ENCODE assay signal across 12 cellular contexts in genomic region chr12:89948266-89949175, GRCh38.
DNase-seq lines count a peak whose midpoint lies in the region; ATAC-seq, FAIRE-seq and TF ChIP-seq lines count a peak whose summit lies in the region.
"Had no signal": no experiment of that assay in that cellular context is flagged by ENCODE, and none has a peak within 500 bp of the region (broad histone marks: within the 10 kb centered on the region; RNA-seq: fewer than 3 reads in every experiment).

No MANE protein-coding gene starts in this region.

- H3K36me3 ChIP-seq in HEK293 (ENCODE audit: control insufficient read depth in 2 of 2, insufficient read depth in 1 of 2, low read length in 2 of 2) (no peaks in the 10 kb centered on the region), keratinocyte (ENCODE audit: control insufficient read depth in 2 of 2, extremely low read depth in 1 of 2, insufficient read depth in 2 of 2, low read length in 2 of 2) (no peaks in the 10 kb centered on the region)

- no peak for FAIRE-seq in keratinocyte (lab: Jason Lieb, UNC)

- H3K27me3 Mint-ChIP-seq in activated naive CD8-positive, alpha-beta T cell: no peaks in the 10 kb centered on the region
- H3K27me3 Mint-ChIP-seq in stimulated activated memory B cell treated with anti-CD40 and anti-IgM and Interleukin-4, amounts not matched to agents 10 μg/mL and 1 μg/mL and 100 μg/mL, for 72 hours: no peaks in the 10 kb centered on the region

- peak overlapping the region; percentile 70 for H3K4me2 ChIP-seq in keratinocyte (ENCODE audit: control insufficient read depth, extremely low read depth, insufficient read depth, low read depth, low read length)

- POLR2A ChIA-PET in HEK293 (lab: Yijun Ruan, JAX): interaction anchor here (0.7 to 1.2 kb wide), 3 partner anchors 13 to 239 kb away, joined by 3 to 4 read pairs (median 3); partner anchors contain the start of gene ATP2B1

- H3K79me2 ChIP-seq in keratinocyte (ENCODE audit: control insufficient read depth, insufficient read depth, low read length): no peaks in the 10 kb centered on the region

- no peaks in the 10 kb centered on the region for H3K9me1 ChIP-seq in keratinocyte (ENCODE audit: control insufficient read depth, extremely low read depth, insufficient read depth, low read length)

- no peak overlapping the region for H2AFZ ChIP-seq in keratinocyte (ENCODE audit: control insufficient read depth, low read length)

- H3K4me1 Mint-ChIP-seq in activated naive CD8-positive, alpha-beta T cell (ENCODE audit: low read depth): peaks cover 60% of the 10 kb centered on the region
- H3K4me1 Mint-ChIP-seq in stimulated activated memory B cell treated with anti-CD40 and anti-IgM and Interleukin-4, amounts not matched to agents 10 μg/mL and 1 μg/mL and 100 μg/mL, for 72 hours: peaks cover 69% of the 10 kb centered on the region

- H3K9me3 Mint-ChIP-seq in activated naive CD8-positive, alpha-beta T cell (ENCODE audit: low read depth): peaks cover 4% of the 10 kb centered on the region
- H3K9me3 Mint-ChIP-seq in stimulated activated memory B cell treated with anti-CD40 and anti-IgM and Interleukin-4, amounts not matched to agents 10 μg/mL and 1 μg/mL and 100 μg/mL, for 72 hours: no peaks in the 10 kb centered on the region

- H3K36me3 Mint-ChIP-seq in activated naive CD8-positive, alpha-beta T cell: no peaks in the 10 kb centered on the region
- H3K36me3 Mint-ChIP-seq in stimulated activated memory B cell treated with anti-CD40 and anti-IgM and Interleukin-4, amounts not matched to agents 10 μg/mL and 1 μg/mL and 100 μg/mL, for 72 hours: peaks cover 17% of the 10 kb centered on the region

- H3K4me1 ChIP-seq in HEK293 (ENCODE audit: control insufficient read depth, insufficient read depth, low read length): peaks cover 36% of the 10 kb centered on the region
- H3K4me1 ChIP-seq in keratinocyte (ENCODE audit: control insufficient read depth, extremely low read depth, insufficient read depth, low read length): peaks cover 43% of the 10 kb centered on the region

- H3K4me3 ChIP-seq in HEK293 (ENCODE audit: low read depth, low read length): no peak overlapping the region
- no peak overlapping the region for H3K4me3 ChIP-seq in keratinocyte (ENCODE audit: control insufficient read depth in 2 of 3, extremely low read depth in 1 of 3, insufficient read depth in 2 of 3, low read depth in 1 of 3, low read length in 3 of 3)

- DNase-seq in keratinocyte (ENCODE audit: low read depth, low spot score) (no peak), NCI-H345 treated with DMSO at 0.1 percent for 48 hours (lab: John Stamatoyannopoulos, UW; ENCODE audit: unreplicated experiment) (no peak), NCI-H526 treated with DMSO at 0.1 percent for 48 hours (lab: John Stamatoyannopoulos, UW) (no peak), SKM-1 treated with dmso at 0.1 percent for 144 hours (lab: John Stamatoyannopoulos, UW; ENCODE audit: unreplicated experiment) (no peak)
- DNase-seq: activated effector memory CD4-positive, alpha-beta T cell treated with Interleukin-2 at 50 U/mL for 16 hours; DMS79; MM.1S; right cardiac atrium had no signal

- ATAC-seq in stimulated activated memory B cell treated with anti-CD40 and anti-IgM and Interleukin-4, amounts not matched to agents 10 μg/mL and 1 μg/mL and 100 μg/mL, for 72 hours: no peak
- no peak for ATAC-seq in GM21423 (IDR thresholded peaks at IDR 0.05; ENCODE audit: unreplicated experiment)

- H3K27ac ChIP-seq in HEK293 (ENCODE audit: extremely low read depth, low read depth, low read length) (peak overlapping the region; percentile 76), keratinocyte (ENCODE audit: control insufficient read depth, insufficient read depth, low read length) (peak overlapping the region; percentile 88)

- CTCF ChIA-PET in HEK293 (lab: Yijun Ruan, JAX): interaction anchor here (1.0 kb wide), 2 partner anchors 10 to 12 kb away, joined by 4 to 7 read pairs; no protein-coding TSS in a partner anchor

- dilution Hi-C loops in keratinocyte (cut with MboI; ENCODE audit: extremely low pct_ligation_motif_present, low sequenced_read_pairs): no loop called here

- H3K27ac Mint-ChIP-seq in activated naive CD8-positive, alpha-beta T cell: peak overlapping the region; percentile 66
- H3K27ac Mint-ChIP-seq in stimulated activated memory B cell treated with anti-CD40 and anti-IgM and Interleukin-4, amounts not matched to agents 10 μg/mL and 1 μg/mL and 100 μg/mL, for 72 hours: peak overlapping the region; percentile 88

- H3K9ac ChIP-seq in keratinocyte (ENCODE audit: control insufficient read depth, extremely low read depth, insufficient read depth, low read length): peak overlapping the region; percentile 67

- no peak for TF ChIP-seq CTCF in HEK293 (tag by site-specific recombination; IDR thresholded peaks at IDR 0.05)
- no peak for TF ChIP-seq CTCF in keratinocyte (optimal IDR thresholded peaks at IDR 0.05 in 1 of 3, IDR thresholded peaks at IDR 0.05 in 1 of 3, conservative IDR thresholded peaks at IDR 0.05 in 1 of 3; ENCODE audit: extremely low read depth in 1 of 3, insufficient read depth in 2 of 3, low read length in 3 of 3)

- H3K9me3 ChIP-seq in HEK293 (ENCODE audit: control insufficient read depth, insufficient read depth, low read depth, low read length) (no peaks in the 10 kb centered on the region), keratinocyte (ENCODE audit: control insufficient read depth, low read depth, low read length) (no peaks in the 10 kb centered on the region)

- peak overlapping the region; percentile 24 for H3K4me3 Mint-ChIP-seq in activated naive CD8-positive, alpha-beta T cell
- no peak overlapping the region for H3K4me3 Mint-ChIP-seq in stimulated activated memory B cell treated with anti-CD40 and anti-IgM and Interleukin-4, amounts not matched to agents 10 μg/mL and 1 μg/mL and 100 μg/mL, for 72 hours

- no peaks in the 10 kb centered on the region for H4K20me1 ChIP-seq in keratinocyte (ENCODE audit: control insufficient read depth, extremely low read depth, insufficient read depth, low read length)

- no peaks in the 10 kb centered on the region for H3K27me3 ChIP-seq in keratinocyte (ENCODE audit: control insufficient read depth, extremely low read depth, insufficient read depth, low read length)

TF ChIP-seq in HEK293, 187 proteins besides CTCF, POLR2A, EP300 and RAD21:
- no peak for TF ChIP-seq ZNF561 (tag by site-specific recombination; IDR thresholded peaks at IDR 0.05; ENCODE audit: borderline replicate concordance)
- TF ChIP-seq ZNF560 (tag by site-specific recombination; IDR thresholded peaks at IDR 0.05; ENCODE audit: borderline replicate concordance): no peak
- TF ChIP-seq ZNF211 (tag by site-specific recombination; IDR thresholded peaks at IDR 0.05; ENCODE audit: low read depth): no peak
- no peak for TF ChIP-seq ZNF660 (tag by site-specific recombination; IDR thresholded peaks at IDR 0.05)
- no peak for TF ChIP-seq ZNF266 (tag by site-specific recombination; IDR thresholded peaks at IDR 0.05; ENCODE audit: low read depth)
- TF ChIP-seq ZNF776 (tag by site-specific recombination; IDR thresholded peaks at IDR 0.05; ENCODE audit: borderline replicate concordance): no peak
- no peak for TF ChIP-seq ZNF639 (tag by site-specific recombination; IDR thresholded peaks at IDR 0.05)
- TF ChIP-seq ZNF621 (tag by site-specific recombination; IDR thresholded peaks at IDR 0.05): no peak
- 0 out of 2 replicates have a peak, but pooled peaks have one; percentile 3 for TF ChIP-seq ZNF654 (tag by site-specific recombination; IDR thresholded peaks at IDR 0.05; ENCODE audit: low read depth)
- no peak for TF ChIP-seq GLIS1 (tag by site-specific recombination; IDR thresholded peaks at IDR 0.05)
- TF ChIP-seq FEZF1 (tag by site-specific recombination; IDR thresholded peaks at IDR 0.05): peak; percentile 59; the same call in 1 of the 2 replicates
- TF ChIP-seq ZNF585B (tag by site-specific recombination; IDR thresholded peaks at IDR 0.05): no peak
